ENCODE assay signal across 26 cellular contexts in genomic region chr6:74756903-74757302, GRCh38.
"Had no signal": no experiment of that assay in that cellular context is flagged by ENCODE, and none has a peak within 500 bp of the region (broad histone marks: within the 10 kb centered on the region; RNA-seq: fewer than 3 reads in every experiment).

No MANE protein-coding gene starts in this region.

- DNase-seq: activated CD4-positive, alpha-beta memory T cell treated with anti-CD3 and anti-CD28 coated beads, Interleukin-2, amount 10 ng/mL, durations not matched to agents 7 days and 5 days; activated CD4-positive, alpha-beta T cell treated with anti-CD3 and anti-CD28 coated beads for 36 hours; activated CD4-positive, alpha-beta T cell treated with anti-CD3 and anti-CD28 coated beads, Interleukin-2, amount 10 ng/mL, durations not matched to agents 7 days and 5 days; activated CD4-positive, alpha-beta T cell treated with anti-CD3 and anti-CD28 coated beads, Interleukin-2, amount 50 U/mL, for 4 hours; activated CD4-positive, CD25-positive, alpha-beta regulatory T cell; activated CD4-positive, CD25-positive, alpha-beta regulatory T cell treated with anti-CD3 and anti-CD28 coated beads, Interleukin-2, amount 50 U/mL, for 72 hours; activated CD8-positive, alpha-beta memory T cell treated with anti-CD3 and anti-CD28 coated beads, Interleukin-2, amount 50 U/mL, for 48 hours; activated effector memory CD4-positive, alpha-beta T cell treated with Interleukin-2 at 50 U/mL for 16 hours; activated gamma-delta T cell treated with Interleukin-2 at 50 U/mL for 16 hours; activated naive CD4-positive, alpha-beta T cell treated with anti-CD3 and anti-CD28 coated beads, Interleukin-2, amount 50 U/mL, for 16 hours; activated naive CD4-positive, alpha-beta T cell treated with Interleukin-2 at 50 U/mL for 16 hours; activated T-cell treated with anti-CD3 and anti-CD28 coated beads for 4 hours; activated T-cell treated with anti-CD3 and anti-CD28 coated beads, Interleukin-2, amount 50 U/mL, for 24 hours; adrenal gland; amygdala; aorta; body of pancreas; caudate nucleus; colonic mucosa; effector CD8-positive, alpha-beta T cell; esophagus squamous epithelium; glutamatergic neuron; heart left ventricle; T-helper 2 cell had no signal

- H3K36me3 ChIP-seq: adrenal gland, colonic mucosa, esophagus squamous epithelium, heart left ventricle had no signal

- H3K9me3 ChIP-seq: adrenal gland, body of pancreas, colonic mucosa, esophagus squamous epithelium, heart left ventricle had no signal

- H3K27me3 ChIP-seq: adrenal gland, body of pancreas, colonic mucosa, esophagus squamous epithelium, heart left ventricle had no signal

- H3K4me1 ChIP-seq: adrenal gland, colonic mucosa, heart left ventricle had no signal

- H3K4me3 ChIP-seq: adrenal gland, body of pancreas, colonic mucosa, esophagus squamous epithelium, heart left ventricle had no signal

- H3K27ac ChIP-seq: adrenal gland, body of pancreas, colonic mucosa, epithelial cell of prostate, esophagus squamous epithelium, heart left ventricle had no signal

- ATAC-seq: activated CD4-positive, alpha-beta T cell treated with anti-CD3 and anti-CD28 coated beads for 36 hours; activated T-helper 17 cell treated with anti-CD3 and anti-CD28 coated beads, Interleukin-2, amount 50 U/mL, for 72 hours; body of pancreas; heart left ventricle had no signal
